ENCODE assay signal across 8 cellular contexts in the genomic region with DNA sequence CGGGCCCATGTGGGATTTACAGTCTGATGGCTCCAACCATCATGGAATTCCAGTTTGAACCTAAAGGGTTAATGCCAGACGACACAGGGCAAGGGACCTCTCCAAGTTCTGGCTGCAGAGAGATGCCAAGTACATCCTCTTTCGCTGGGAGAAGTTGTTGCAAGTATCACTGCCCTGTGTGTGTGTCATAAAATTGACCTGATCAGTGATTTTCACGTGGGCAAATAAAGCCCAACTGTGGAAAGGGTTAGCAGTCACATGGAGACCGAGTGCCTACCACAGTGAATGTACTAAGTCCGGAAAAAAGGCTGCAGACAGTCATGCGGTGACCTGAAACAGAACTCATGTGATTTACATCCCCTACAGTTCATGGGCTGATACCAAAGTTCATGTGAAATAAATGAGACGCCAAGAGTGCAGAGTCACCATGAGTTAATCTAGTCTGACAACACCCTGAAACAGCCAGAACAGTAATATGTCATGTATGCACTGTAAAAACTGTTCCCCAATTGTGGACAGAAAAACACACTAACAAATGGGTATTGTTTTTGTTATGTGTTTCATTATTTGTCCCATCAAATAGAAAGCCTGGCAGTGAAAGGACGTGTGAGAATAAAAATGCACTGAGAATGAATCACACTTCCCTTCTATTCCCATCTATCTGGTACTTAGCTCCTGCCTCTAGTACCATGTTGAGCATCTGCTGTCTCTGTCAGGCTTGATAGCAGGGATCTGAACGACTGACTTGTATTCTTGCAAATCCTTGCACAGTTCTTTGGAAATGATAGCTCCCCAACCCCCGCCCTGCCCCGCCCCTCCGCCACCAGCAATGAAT.
A peak's percentile ranks its signal among the peaks of the same experiment; 100 is the strongest.
DNase-seq lines count a peak whose midpoint lies in the region; ATAC-seq and TF ChIP-seq lines count a peak whose summit lies in the region.

No MANE protein-coding gene starts in this region.

- no peak overlapping the region for H3K4me3 ChIP-seq in brain microvascular endothelial cell (ENCODE audit: low read depth, low read length)

- peak overlapping the region; percentile 98 for H3K27ac ChIP-seq in brain microvascular endothelial cell

- ATAC-seq in GM21423 (IDR thresholded peaks at IDR 0.05; ENCODE audit: unreplicated experiment) (peak; percentile 50), GM19395 (IDR thresholded peaks at IDR 0.05; ENCODE audit: unreplicated experiment) (no peak), HG02884 (IDR thresholded peaks at IDR 0.05; ENCODE audit: unreplicated experiment) (no peak)

- TF ChIP-seq CTCF in brain microvascular endothelial cell (IDR thresholded peaks at IDR 0.05; ENCODE audit: low read depth, low read length, missing control alignments): no peak

- no peaks in the 10 kb centered on the region for H3K36me3 ChIP-seq in brain microvascular endothelial cell (replicated peaks)

- DNase-seq in brain microvascular endothelial cell (peak; percentile 94), kidney tubule cell (ENCODE audit: low spot score) (peak; percentile 98), stromal cell of bone marrow (ENCODE audit: low read depth) (peak; percentile 93), activated gamma-delta T cell treated with Interleukin-2 at 50 U/mL for 16 hours (no peak), NCI-H1105 treated with DMSO at 0.1 percent for 48 hours (lab: John Stamatoyannopoulos, UW) (no peak)

- H3K27me3 ChIP-seq in brain microvascular endothelial cell (replicated peaks): no peaks in the 10 kb centered on the region

- in situ Hi-C loops in brain microvascular endothelial cell (cut with HindIII; ENCODE audit: low pct_ligation_motif_present, low sequenced_read_pairs): loop anchor here (25.0 kb wide), 1 partner anchor 297 kb away; no protein-coding TSS in a partner anchor

Comparison
In these comparisons a context has a peak if more than half of its experiments do, and no peak if none do; other contexts are left out.
1. DNase-seq: peak in brain microvascular endothelial cell (single experiment), kidney tubule cell (single experiment) and stromal cell of bone marrow (single experiment); none in activated gamma-delta T cell treated with Interleukin-2 at 50 U/mL for 16 hours (single experiment) and NCI-H1105 treated with DMSO at 0.1 percent for 48 hours (single experiment).